34 cellular contexts compared by ENCODE assay signal in genomic region chr11:2250041-2250440, GRCh38. TPM values are rescaled to one million over a fixed set of nuclear protein-coding genes. Genes with fewer than 3 reads are reported as not detected.
"Had no signal": no experiment of that assay in that cellular context is flagged by ENCODE, and none has a peak within 500 bp of the region (broad histone marks: within the 10 kb centered on the region; RNA-seq: fewer than 3 reads in every experiment).

No MANE protein-coding gene starts in this region.

- H3K27ac Mint-ChIP-seq: activated B cell treated with CpG ODN at 0.5 μM for 24 hours; activated CD4-positive, alpha-beta T cell treated with anti-CD3 and anti-CD28 coated beads, Interleukin-2, amount 10 ng/mL, durations not matched to agents 24 days and 14 days; activated naive CD4-positive, alpha-beta T cell treated with anti-CD3 and anti-CD28 coated beads, Interleukin-2, amount 50 U/mL, for 24 hours; activated T-helper 2 cell treated with anti-CD3 and anti-CD28 coated beads, Interferon-gamma antibody, Interleukin-2, Interleukin-4, amounts not matched to agents 10 μg/mL and 5 μg/mL and 100 μg/mL, durations not matched to agents 14 hours and 24 hours and 36 hours; T-cell had no signal

- FAIRE-seq: astrocyte, TTC549 had no signal

- DNase-seq: activated B cell treated with CpG ODN at 0.5 μM for 24 hours; activated CD4-positive, alpha-beta T cell treated with anti-CD3 and anti-CD28 coated beads for 1 hour; activated CD4-positive, alpha-beta T cell treated with anti-CD3 and anti-CD28 coated beads, Interleukin-2, amount 50 U/mL, for 48 hours; activated naive CD4-positive, alpha-beta T cell; activated T-cell treated with anti-CD3 and anti-CD28 coated beads for 4 hours; activated T-cell treated with anti-CD3 and anti-CD28 coated beads, Interleukin-2, amount 50 U/mL, for 48 hours; amygdala; KG1; NCI-H1048; NCI-H146; NCI-H187 treated with DMSO at 0.1 percent for 48 hours; NCI-H2171 treated with DMSO at 0.1 percent for 48 hours; NCI-H226; NCI-H526; NCI-H774; NK-92 treated with Interleukin-12 subunit alpha and Interleukin-12 subunit beta, amount 100 ng/mL, for 24 hours; OCI-M1; RPMI8226; T-cell; T-helper 2 cell; T1000 had no signal

- H3K27me3 Mint-ChIP-seq: activated naive CD4-positive, alpha-beta T cell treated with anti-CD3 and anti-CD28 coated beads, Interleukin-2, amount 50 U/mL, for 24 hours had no signal

- H3K27ac ChIP-seq: SK-N-MC had no signal

- H3K9me3 Mint-ChIP-seq: activated CD4-positive, alpha-beta T cell treated with anti-CD3 and anti-CD28 coated beads, Interleukin-2, amount 10 ng/mL, durations not matched to agents 24 days and 14 days; activated naive CD4-positive, alpha-beta T cell treated with anti-CD3 and anti-CD28 coated beads, Interleukin-2, amount 50 U/mL, for 24 hours; activated T-helper 2 cell treated with anti-CD3 and anti-CD28 coated beads, Interferon-gamma antibody, Interleukin-2, Interleukin-4, amounts not matched to agents 10 μg/mL and 5 μg/mL and 100 μg/mL, durations not matched to agents 14 hours and 24 hours and 36 hours; central memory CD8-positive, alpha-beta T cell had no signal

- H3K4me1 Mint-ChIP-seq: activated B cell treated with CpG ODN at 0.5 μM for 24 hours; activated CD4-positive, alpha-beta T cell treated with anti-CD3 and anti-CD28 coated beads, Interleukin-2, amount 10 ng/mL, durations not matched to agents 24 days and 14 days; activated naive CD4-positive, alpha-beta T cell treated with anti-CD3 and anti-CD28 coated beads, Interleukin-2, amount 50 U/mL, for 24 hours; brain; central memory CD8-positive, alpha-beta T cell; T-cell had no signal

- H3K4me3 Mint-ChIP-seq: activated B cell treated with CpG ODN at 0.5 μM for 24 hours; activated CD4-positive, alpha-beta T cell treated with anti-CD3 and anti-CD28 coated beads, Interleukin-2, amount 10 ng/mL, durations not matched to agents 24 days and 14 days; activated naive CD4-positive, alpha-beta T cell treated with anti-CD3 and anti-CD28 coated beads, Interleukin-2, amount 50 U/mL, for 24 hours; brain; central memory CD8-positive, alpha-beta T cell; T-cell had no signal

- ATAC-seq: Panc1, Right ventricle myocardium inferior, T-cell had no signal

- H3K36me3 Mint-ChIP-seq: activated naive CD4-positive, alpha-beta T cell treated with anti-CD3 and anti-CD28 coated beads, Interleukin-2, amount 50 U/mL, for 24 hours; brain; T-cell had no signal

- H3K4me3 ChIP-seq: SK-N-MC had no signal

RNA-seq across cellular contexts. Expression of gene ASCL2, which starts 20.3 kb away (rescaled TPM):
- total RNA-seq: astrocyte, LHCN-M2, M059J, NCI-H460 had no signal

RNA-seq across cellular contexts. Expression of gene C11orf21, which starts 51.7 kb away (rescaled TPM):
- total RNA-seq: astrocyte, LHCN-M2, M059J, NCI-H460 had no signal

RNA-seq across cellular contexts. Expression of gene TSPAN32, which starts 51.8 kb away (rescaled TPM):
- total RNA-seq: astrocyte, LHCN-M2, NCI-H460 had no signal
